16 cellular contexts compared by ENCODE assay signal in genomic region chr7:445563-446288, GRCh38.
"Had no signal": no experiment of that assay in that cellular context is flagged by ENCODE, and none has a peak within 500 bp of the region (broad histone marks: within the 10 kb centered on the region; RNA-seq: fewer than 3 reads in every experiment).

No MANE protein-coding gene starts in this region.

- H3K9me3 Mint-ChIP-seq: activated CD4-positive, alpha-beta T cell treated with anti-CD3 and anti-CD28 coated beads, Interleukin-2, amount 10 ng/mL, durations not matched to agents 24 days and 14 days; activated naive CD4-positive, alpha-beta T cell treated with anti-CD3 and anti-CD28 coated beads for 36 hours; activated T-cell treated with anti-CD3 and anti-CD28 coated beads, Interleukin-2, amount 50 U/mL, for 4 hours; natural killer cell; stimulated activated memory B cell treated with anti-CD40 and anti-IgM and Interleukin-4, amounts not matched to agents 10 μg/mL and 1 μg/mL and 100 μg/mL, for 72 hours; T-cell had no signal

- H3K27ac ChIP-seq: dorsolateral prefrontal cortex, thoracic aorta had no signal

- ATAC-seq: activated CD8-positive, alpha-beta T cell treated with anti-CD3 and anti-CD28 coated beads, Interleukin-2, amount 10 ng/mL, durations not matched to agents 7 days and 5 days; activated T-cell treated with anti-CD3 and anti-CD28 coated beads, Interleukin-2, amount 50 U/mL, for 4 hours; natural killer cell; T-cell had no signal

- H3K27me3 ChIP-seq: dorsolateral prefrontal cortex had no signal

- H3K4me1 Mint-ChIP-seq: activated CD4-positive, alpha-beta T cell treated with anti-CD3 and anti-CD28 coated beads, Interleukin-2, amount 10 ng/mL, durations not matched to agents 24 days and 14 days had no signal

- H3K36me3 Mint-ChIP-seq: brain; natural killer cell; stimulated activated memory B cell treated with anti-CD40 and anti-IgM and Interleukin-4, amounts not matched to agents 10 μg/mL and 1 μg/mL and 100 μg/mL, for 72 hours; T-cell had no signal

- H3K27me3 Mint-ChIP-seq: T-cell had no signal

- H3K9me3 ChIP-seq: spleen, thoracic aorta had no signal

- DNase-seq: activated CD4-positive, alpha-beta T cell treated with anti-CD3 and anti-CD28 coated beads, Interleukin-2, amount 10 ng/mL, durations not matched to agents 24 days and 14 days; activated CD8-positive, alpha-beta T cell treated with anti-CD3 and anti-CD28 coated beads, Interleukin-2, amount 10 ng/mL, durations not matched to agents 7 days and 5 days; activated naive CD4-positive, alpha-beta T cell treated with anti-CD3 and anti-CD28 coated beads for 36 hours; activated T-cell treated with anti-CD3 and anti-CD28 coated beads, Interleukin-2, amount 50 U/mL, for 4 hours; central memory CD4-positive, alpha-beta T cell; dorsolateral prefrontal cortex; foreskin fibroblast; kidney glomerular epithelial cell; natural killer cell; nucleus accumbens; spleen; stimulated activated CD4-positive, alpha-beta T cell treated with anti-CD3 and anti-CD28 coated beads, Interleukin-4, amount 100 ng/mL, for 4 hours; T-cell had no signal

- H3K27ac Mint-ChIP-seq: activated CD4-positive, alpha-beta T cell treated with anti-CD3 and anti-CD28 coated beads, Interleukin-2, amount 10 ng/mL, durations not matched to agents 24 days and 14 days; activated CD8-positive, alpha-beta T cell treated with anti-CD3 and anti-CD28 coated beads, Interleukin-2, amount 10 ng/mL, durations not matched to agents 7 days and 5 days; activated naive CD4-positive, alpha-beta T cell treated with anti-CD3 and anti-CD28 coated beads for 36 hours; natural killer cell; stimulated activated memory B cell treated with anti-CD40 and anti-IgM and Interleukin-4, amounts not matched to agents 10 μg/mL and 1 μg/mL and 100 μg/mL, for 72 hours; T-cell had no signal

- H3K36me3 ChIP-seq: spleen, thoracic aorta had no signal

- H3K4me3 Mint-ChIP-seq: activated CD4-positive, alpha-beta T cell treated with anti-CD3 and anti-CD28 coated beads, Interleukin-2, amount 10 ng/mL, durations not matched to agents 24 days and 14 days; activated CD8-positive, alpha-beta T cell treated with anti-CD3 and anti-CD28 coated beads, Interleukin-2, amount 10 ng/mL, durations not matched to agents 7 days and 5 days; activated naive CD4-positive, alpha-beta T cell treated with anti-CD3 and anti-CD28 coated beads for 36 hours; activated T-cell treated with anti-CD3 and anti-CD28 coated beads, Interleukin-2, amount 50 U/mL, for 4 hours; natural killer cell; stimulated activated memory B cell treated with anti-CD40 and anti-IgM and Interleukin-4, amounts not matched to agents 10 μg/mL and 1 μg/mL and 100 μg/mL, for 72 hours; T-cell had no signal

- H3K4me3 ChIP-seq: dorsolateral prefrontal cortex, spleen, thoracic aorta had no signal
